1 cellular context compared by ENCODE assay signal in genomic region chr9:4792572-4793411, GRCh38.
TF ChIP-seq lines count a peak whose summit lies in the region.

Gene RCL1 (plus strand): TSS chr9:4792944. CDS start chr9:4793092, 148 bp downstream.

TF ChIP-seq in K562, 482 proteins besides CTCF, POLR2A, EP300 and RAD21 (continued from another document and continues in another):
- TF ChIP-seq ZNF639 (CRISPR knock-in tag; conservative IDR thresholded peaks at IDR 0.05 in 1 of 2, IDR thresholded peaks at IDR 0.05 in 1 of 2) (no peak), KDM4B (IDR thresholded peaks at IDR 0.05; ENCODE audit: borderline replicate concordance in 2 of 2, low read depth in 1 of 2) (no peak), NFE2 (IDR thresholded peaks at IDR 0.05; ENCODE audit: low read depth) (no peak), KLF13 (tag; IDR thresholded peaks at IDR 0.05; ENCODE audit: borderline replicate concordance, low read depth) (0 out of 2 replicates have a peak, but pooled peaks have one; percentile 19), SMARCA4 (IDR thresholded peaks at IDR 0.05) (no peak), PREB (CRISPR knock-in tag; IDR thresholded peaks at IDR 0.05) (no peak), NCOA4 (IDR thresholded peaks at IDR 0.05; ENCODE audit: partially characterized antibody) (no peak), ZNF77 (CRISPR knock-in tag; IDR thresholded peaks at IDR 0.05) (no peak), GTF2B (IDR thresholded peaks at IDR 0.05; ENCODE audit: extremely low read depth, insufficient read length) (no peak), CREB1 (IDR thresholded peaks at IDR 0.05) (no peak), CREB1 (CRISPR knock-in tag; IDR thresholded peaks at IDR 0.05) (no peak), U2AF2 (optimal IDR thresholded peaks at IDR 0.05; ENCODE audit: low read depth, low read length) (no peak), RBM15 (IDR thresholded peaks at IDR 0.05; ENCODE audit: insufficient read depth, low read length) (no peak), RCOR1 (IDR thresholded peaks at IDR 0.05; ENCODE audit: borderline replicate concordance in 1 of 2, low read depth in 2 of 2, low read length in 2 of 2) (no peak), SRF (CRISPR knock-in tag; IDR thresholded peaks at IDR 0.05) (no peak), TEAD2 (tag; IDR thresholded peaks at IDR 0.05) (no peak), NFXL1 (CRISPR knock-in tag; IDR thresholded peaks at IDR 0.05) (no peak), IRF1 (CRISPR knock-in tag; IDR thresholded peaks at IDR 0.05; ENCODE audit: borderline replicate concordance) (no peak), NR1H2 (CRISPR knock-in tag; IDR thresholded peaks at IDR 0.05) (no peak), CREBBP (IDR thresholded peaks at IDR 0.05; ENCODE audit: low read depth, low read length) (no peak), HMGXB4 (CRISPR knock-in tag; IDR thresholded peaks at IDR 0.05) (no peak), TBP (optimal IDR thresholded peaks at IDR 0.05; ENCODE audit: low read depth, low read length) (peak; percentile 46), ETV6 (IDR thresholded peaks at IDR 0.05; ENCODE audit: borderline replicate concordance in 1 of 2, low read depth in 2 of 2, low read length in 1 of 2) (no peak), ETV6 (CRISPR knock-in tag; IDR thresholded peaks at IDR 0.05; ENCODE audit: borderline replicate concordance) (no peak), ZSCAN32 (CRISPR knock-in tag; IDR thresholded peaks at IDR 0.05) (no peak), CEBPZ (IDR thresholded peaks at IDR 0.05; ENCODE audit: borderline replicate concordance, low read depth, low read length) (no peak), NELFE (IDR thresholded peaks at IDR 0.05; ENCODE audit: insufficient read depth, insufficient read length) (no peak), GTF2A2 (tag; IDR thresholded peaks at IDR 0.05) (no peak), OTX1 (CRISPR knock-in tag; IDR thresholded peaks at IDR 0.05) (no peak), EGR1 (conservative IDR thresholded peaks at IDR 0.05) (peak; percentile 59; the same call in 1 of the 2 replicates), PHTF2 (CRISPR knock-in tag; IDR thresholded peaks at IDR 0.05) (no peak), ZNF445 (CRISPR knock-in tag; IDR thresholded peaks at IDR 0.05; ENCODE audit: low read depth) (no peak), CHD4 (IDR thresholded peaks at IDR 0.05; ENCODE audit: insufficient read depth, insufficient replicate concordance, low read depth, low read length, poor library complexity, severe bottlenecking) (no peak), SMARCB1 (IDR thresholded peaks at IDR 0.05; ENCODE audit: insufficient read length, low read depth) (no peak), CHAMP1 (IDR thresholded peaks at IDR 0.05) (no peak), NEUROD1 (IDR thresholded peaks at IDR 0.05; ENCODE audit: borderline replicate concordance, low read depth, low read length, partially characterized antibody) (peak; percentile 52), RREB1 (CRISPR knock-in tag; IDR thresholded peaks at IDR 0.05) (no peak; the same call in 1 of the 2 replicates), ZNF699 (CRISPR knock-in tag; IDR thresholded peaks at IDR 0.05; ENCODE audit: insufficient replicate concordance) (no peak), E2F4 (CRISPR knock-in tag; IDR thresholded peaks at IDR 0.05; ENCODE audit: low read depth) (no peak), ZBTB9 (CRISPR knock-in tag; IDR thresholded peaks at IDR 0.05) (no peak), HNRNPUL1 (IDR thresholded peaks at IDR 0.05; ENCODE audit: low read length) (no peak)
